Comparison of ENCODE assay signal across 13 cellular contexts in the genomic region with DNA sequence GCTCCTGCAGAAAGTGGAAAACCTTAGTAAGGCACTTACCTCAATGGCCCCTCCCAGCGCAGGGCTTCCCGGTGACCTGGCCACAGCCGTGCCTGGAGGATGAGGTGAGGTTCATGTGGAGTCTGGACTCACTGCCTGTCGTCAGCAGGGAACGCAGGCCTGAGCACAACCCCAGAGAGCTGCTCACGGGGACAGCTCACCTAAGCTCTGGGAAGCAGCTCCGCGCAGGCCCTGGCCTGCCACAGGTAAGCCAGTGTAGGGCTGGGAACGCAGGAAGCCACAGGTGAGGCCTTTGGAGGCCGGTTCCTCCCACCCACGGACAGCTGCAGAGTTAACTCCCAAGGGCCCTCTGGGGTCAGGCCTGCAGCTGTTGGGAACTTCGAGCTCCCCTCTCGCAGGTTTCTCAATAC. TPM values are rescaled to one million over a fixed set of nuclear protein-coding genes. Genes with fewer than 3 reads are reported as not detected.
DNase-seq lines count a peak whose midpoint lies in the region; TF ChIP-seq lines count a peak whose summit lies in the region.
"Had no signal": no experiment of that assay in that cellular context is flagged by ENCODE, and none has a peak within 500 bp of the region (broad histone marks: within the 10 kb centered on the region; RNA-seq: fewer than 3 reads in every experiment).

No MANE protein-coding gene starts in this region.

- peak overlapping the region; percentile 76 for H4K91ac ChIP-seq in mesenchymal stem cell (ENCODE audit: low read length)

- whole genome bisulfite sequencing in mesenchymal stem cell: 90% methylated on average over 13 of the region's 13 CpGs

- no peak overlapping the region for H3K27ac ChIP-seq in HEK293 (ENCODE audit: extremely low read depth, low read depth, low read length)
- peak overlapping the region; percentile 64 to 78 for H3K27ac ChIP-seq in ascending aorta
- H3K27ac ChIP-seq in mesenchymal stem cell (ENCODE audit: low read length, poor library complexity, severe bottlenecking): no peak overlapping the region
- H3K27ac ChIP-seq: adrenal gland had no signal

- intact Hi-C loops in ascending aorta (cut with DNase I): loop anchor here (5.0 kb wide), 1 partner anchor 88 kb away; the partner anchor contains the start of gene ATP2A2

- DNase-seq in DMS79 (lab: John Stamatoyannopoulos, UW) (peak; percentile 6), ascending aorta (ENCODE audit: low spot score in 2 of 2) (no peak), mesenchymal stem cell (no peak), cerebellum (ENCODE audit: low spot score) (no peak), NCI-H2029 treated with DMSO at 0.1 percent for 48 hours (lab: John Stamatoyannopoulos, UW) (no peak), AG08396 (ENCODE audit: low spot score) (no peak)
- no peak for DNase-seq in activated CD4-positive, alpha-beta T cell treated with anti-CD3 and anti-CD28 coated beads, Interleukin-2, amount 50 U/mL, for 1 hour
- DNase-seq: CD4-positive, alpha-beta T cell; NCI-H748 treated with DMSO at 0.1 percent for 48 hours; retina; stimulated activated CD4-positive, alpha-beta T cell treated with anti-CD3 and anti-CD28 coated beads, Interleukin-2, amount 100 ng/mL, for 48 hours had no signal

- no peaks in the 10 kb centered on the region for H3K27me3 ChIP-seq in ascending aorta
- H3K27me3 ChIP-seq in mesenchymal stem cell (ENCODE audit: control insufficient read depth in 1 of 2, insufficient read depth in 1 of 2, low read length in 2 of 2): no peaks in the 10 kb centered on the region
- H3K27me3 ChIP-seq: adrenal gland had no signal

- no peak overlapping the region for H2BK12ac ChIP-seq in mesenchymal stem cell (ENCODE audit: low read length in 2 of 2)

- no peak overlapping the region for H3K4ac ChIP-seq in mesenchymal stem cell (ENCODE audit: low read depth in 1 of 2, low read length in 2 of 2)

- H2BK5ac ChIP-seq in mesenchymal stem cell (ENCODE audit: low read depth, low read length, poor library complexity, severe bottlenecking): no peak overlapping the region

- POLR2A ChIA-PET in HEK293 (lab: Yijun Ruan, JAX): no interaction called here

- H3K9ac ChIP-seq in mesenchymal stem cell (ENCODE audit: low read length): no peak overlapping the region

- no peak overlapping the region for H2AK5ac ChIP-seq in mesenchymal stem cell (ENCODE audit: low read length, severe bottlenecking)

- no peak overlapping the region for H2BK15ac ChIP-seq in mesenchymal stem cell (ENCODE audit: low read depth, poor library complexity, severe bottlenecking)

- no peak overlapping the region for H2BK120ac ChIP-seq in mesenchymal stem cell (ENCODE audit: low read depth, low read length)

- H3K36me3 ChIP-seq in HEK293 (ENCODE audit: control insufficient read depth in 2 of 2, insufficient read depth in 1 of 2, low read length in 2 of 2) (peaks cover 33 to 60% of the 10 kb centered on the region in 2 experiments), ascending aorta (peaks cover 5 to 20% of the 10 kb centered on the region in 2 donors), mesenchymal stem cell (ENCODE audit: control insufficient read depth in 1 of 2, insufficient read depth in 2 of 2, low read depth in 1 of 2, low read length in 2 of 2) (peaks cover 48 to 51% of the 10 kb centered on the region in 2 experiments)

- H3K4me3 ChIP-seq in HEK293 (ENCODE audit: low read depth, low read length) (no peak overlapping the region), ascending aorta (no peak overlapping the region), mesenchymal stem cell (ENCODE audit: insufficient read depth in 1 of 2, low read depth in 1 of 2, low read length in 2 of 2) (no peak overlapping the region)
- H3K4me3 ChIP-seq: adrenal gland had no signal

- H2AFZ ChIP-seq in mesenchymal stem cell (ENCODE audit: low read depth, low read length): no peak overlapping the region

- TF ChIP-seq CTCF in HEK293 (tag by site-specific recombination; IDR thresholded peaks at IDR 0.05) (no peak), ascending aorta (IDR thresholded peaks at IDR 0.05) (no peak)

- H3K9me3 ChIP-seq in HEK293 (ENCODE audit: control insufficient read depth, insufficient read depth, low read depth, low read length) (no peaks in the 10 kb centered on the region), ascending aorta (no peaks in the 10 kb centered on the region), mesenchymal stem cell (ENCODE audit: control insufficient read depth, low read length) (no peaks in the 10 kb centered on the region)
- H3K9me3 ChIP-seq: adrenal gland had no signal

- H4K8ac ChIP-seq in mesenchymal stem cell (ENCODE audit: low read length): peak overlapping the region; percentile 19

- H3K23ac ChIP-seq in mesenchymal stem cell (ENCODE audit: low read length in 2 of 2): no peak overlapping the region

- H3K4me1 ChIP-seq in HEK293 (ENCODE audit: control insufficient read depth, insufficient read depth, low read length) (no peaks in the 10 kb centered on the region), ascending aorta (peaks cover 10 to 59% of the 10 kb centered on the region in 2 donors), mesenchymal stem cell (ENCODE audit: control insufficient read depth, insufficient read depth, low read depth, low read length) (peaks cover 4% of the 10 kb centered on the region)

- H3K18ac ChIP-seq in mesenchymal stem cell (ENCODE audit: low read depth in 1 of 2, low read length in 2 of 2): no peak overlapping the region

- no peak overlapping the region for H3K4me2 ChIP-seq in mesenchymal stem cell (ENCODE audit: low read length, poor library complexity, severe bottlenecking)

- CTCF ChIA-PET in HEK293 (lab: Yijun Ruan, JAX): interaction anchor here (0.6 kb wide), 1 partner anchor 27 kb away, joined by 5 read pairs; no protein-coding TSS in a partner anchor

- H3K14ac ChIP-seq in mesenchymal stem cell (ENCODE audit: low read length in 2 of 2): no peak overlapping the region

- H3K79me1 ChIP-seq in mesenchymal stem cell (replicated peaks; ENCODE audit: low read length, poor library complexity, severe bottlenecking): peaks cover 10% of the 10 kb centered on the region

TF ChIP-seq in HEK293, 187 proteins besides CTCF, POLR2A, EP300 and RAD21:
- no peak for TF ChIP-seq GLI4 (tag by site-specific recombination; IDR thresholded peaks at IDR 0.05)
- peak; percentile 62 for TF ChIP-seq SCRT2 (tag by site-specific recombination; IDR thresholded peaks at IDR 0.05)
TF ChIP-seq in HEK293: peak in this region for 1.

RNA-seq across cellular contexts. Expression of gene ANAPC7, which starts 32.8 kb away (rescaled TPM):
- total RNA-seq in ascending aorta: 34.7 TPM
- 20.3 TPM for polyA plus RNA-seq in mesenchymal stem cell (2013, experiment 1 of 2)
- polyA plus RNA-seq in mesenchymal stem cell (2013, experiment 2 of 2): 21.0 TPM
- total RNA-seq in cerebellum: 58.5 TPM

Comparison
In these comparisons a context has a peak if more than half of its experiments do, and no peak if none do; other contexts are left out.
1. H3K27ac ChIP-seq: peak in ascending aorta (2 of 2); none in HEK293 (single experiment) and mesenchymal stem cell (single experiment).